Comparison of ENCODE assay signal across 8 cellular contexts in the genomic region with DNA sequence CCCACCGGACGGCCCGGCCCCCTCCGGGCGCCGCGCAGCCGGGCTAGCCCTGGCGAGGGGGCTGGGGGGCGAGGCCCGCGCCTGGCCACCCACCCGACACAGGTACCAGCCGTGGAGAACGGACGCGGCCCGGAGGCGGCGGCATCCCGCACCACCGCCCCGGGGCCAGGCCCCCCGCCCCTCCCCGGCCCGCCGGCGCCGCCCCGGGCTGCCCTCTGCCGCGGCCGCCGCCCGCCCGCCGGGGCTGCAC. TPM values are rescaled to one million over a fixed set of nuclear protein-coding genes. Genes with fewer than 3 reads are reported as not detected.
DNase-seq lines count a peak whose midpoint lies in the region; ATAC-seq and TF ChIP-seq lines count a peak whose summit lies in the region.

No MANE protein-coding gene starts in this region.

- in situ Hi-C loops in astrocyte of the cerebellum (cut with HindIII; ENCODE audit: low sequenced_read_pairs) = no loop called here

- peaks cover 0 to 7% of the 10 kb centered on the region in 2 donors for H3K36me3 Mint-ChIP-seq in naive B cell
- H3K36me3 Mint-ChIP-seq in progenitor cell of endocrine pancreas (ENCODE audit: insufficient read depth) = peaks cover 12% of the 10 kb centered on the region
- peaks cover 59% of the 10 kb centered on the region for H3K36me3 Mint-ChIP-seq in activated CD4-positive, alpha-beta T cell treated with anti-CD3 and anti-CD28 coated beads, Interleukin-2, amount 10 ng/mL, durations not matched to agents 7 days and 5 days (ENCODE audit: low read depth)

- POLR2A ChIA-PET in activated CD4-positive, alpha-beta T cell treated with anti-CD3 and anti-CD28 coated beads, Interleukin-2, amount 10 ng/mL, durations not matched to agents 7 days and 5 days (lab: Charles Lee) = interaction anchor here (0.5 to 1.5 kb wide), 5 partner anchors 57 to 109 kb away, joined by 3 to 8 read pairs (median 5); no protein-coding TSS in a partner anchor

- peak overlapping the region; percentile 80 for H3K4me3 ChIP-seq in astrocyte of the cerebellum (ENCODE audit: low read depth, low read length)

- TF ChIP-seq CTCF in astrocyte of the cerebellum (IDR thresholded peaks at IDR 0.05; ENCODE audit: low read depth, low read length, missing control alignments) = no peak
- TF ChIP-seq CTCF in progenitor cell of endocrine pancreas (IDR thresholded peaks at IDR 0.05; ENCODE audit: unreplicated experiment) = no peak

- CTCF ChIA-PET in activated CD4-positive, alpha-beta T cell treated with anti-CD3 and anti-CD28 coated beads, Interleukin-2, amount 10 ng/mL, durations not matched to agents 7 days and 5 days (lab: Charles Lee) = interaction anchor here (0.7 to 4.5 kb wide), 12 partner anchors 8 to 413 kb away, joined by 3 to 49 read pairs (median 3); no protein-coding TSS in a partner anchor

- H3K27me3 Mint-ChIP-seq in naive B cell = no peaks in the 10 kb centered on the region
- H3K27me3 Mint-ChIP-seq in progenitor cell of endocrine pancreas = no peaks in the 10 kb centered on the region
- H3K27me3 Mint-ChIP-seq in activated CD4-positive, alpha-beta T cell treated with anti-CD3 and anti-CD28 coated beads, Interleukin-2, amount 10 ng/mL, durations not matched to agents 7 days and 5 days = no peaks in the 10 kb centered on the region

- ATAC-seq in GM18517 (IDR thresholded peaks at IDR 0.05; ENCODE audit: unreplicated experiment) = peak; percentile 24
- ATAC-seq in HG02981 (IDR thresholded peaks at IDR 0.05; ENCODE audit: unreplicated experiment) = peak; percentile 17
- ATAC-seq in naive B cell (ENCODE audit: low read depth in 2 of 2) = peak; percentile 16 to 24
- ATAC-seq in GM18907 (IDR thresholded peaks at IDR 0.05; ENCODE audit: unreplicated experiment) = no peak

- peaks cover 60 to 75% (median 65%) of the 10 kb centered on the region in 3 donors for H3K4me1 Mint-ChIP-seq in naive B cell
- H3K4me1 Mint-ChIP-seq in progenitor cell of endocrine pancreas (ENCODE audit: low read depth) = peaks cover 48% of the 10 kb centered on the region
- H3K4me1 Mint-ChIP-seq in activated CD4-positive, alpha-beta T cell treated with anti-CD3 and anti-CD28 coated beads, Interleukin-2, amount 10 ng/mL, durations not matched to agents 7 days and 5 days = peaks cover 55% of the 10 kb centered on the region

- DNase-seq in astrocyte of the cerebellum (ENCODE audit: low read depth) (no peak), naive B cell (no peak), progenitor cell of endocrine pancreas (ENCODE audit: low spot score, unreplicated experiment) (no peak), iPS-NIHi11 (ENCODE audit: low spot score) (no peak)
- no peak for DNase-seq in activated CD4-positive, alpha-beta T cell treated with anti-CD3 and anti-CD28 coated beads, Interleukin-2, amount 10 ng/mL, durations not matched to agents 7 days and 5 days

- H3K9me3 Mint-ChIP-seq in naive B cell (no peaks in the 10 kb centered on the region), progenitor cell of endocrine pancreas (ENCODE audit: low read depth) (peaks cover 5% of the 10 kb centered on the region)
- H3K9me3 Mint-ChIP-seq in activated CD4-positive, alpha-beta T cell treated with anti-CD3 and anti-CD28 coated beads, Interleukin-2, amount 10 ng/mL, durations not matched to agents 7 days and 5 days = no peaks in the 10 kb centered on the region

- peak overlapping the region in 4 of 8 donors; percentile 89 to 97 (median 95) for H3K4me3 Mint-ChIP-seq in naive B cell
- no peak overlapping the region for H3K4me3 Mint-ChIP-seq in progenitor cell of endocrine pancreas (ENCODE audit: low read depth)
- no peak overlapping the region for H3K4me3 Mint-ChIP-seq in activated CD4-positive, alpha-beta T cell treated with anti-CD3 and anti-CD28 coated beads, Interleukin-2, amount 10 ng/mL, durations not matched to agents 7 days and 5 days

- H3K27ac Mint-ChIP-seq in naive B cell (peak overlapping the region in 1 of 6 donors; percentile 93), progenitor cell of endocrine pancreas (no peak overlapping the region)
- H3K27ac Mint-ChIP-seq in activated CD4-positive, alpha-beta T cell treated with anti-CD3 and anti-CD28 coated beads, Interleukin-2, amount 10 ng/mL, durations not matched to agents 7 days and 5 days = no peak overlapping the region

RNA-seq across cellular contexts. Expression of gene SOS1, which starts 0.4 kb away (rescaled TPM):
- 10 to 100 TPM in 5 of 6 donors, 1 to 10 TPM in 1; 6.5 to 21.8 (median 11.5) TPM for polyA plus RNA-seq in naive B cell (ENCODE audit: low read depth in 6 of 6)
- 68.3 and 77.0 TPM in 2 replicates for total RNA-seq in progenitor cell of endocrine pancreas
- 100 to 1,000 TPM; 204 to 209 TPM for total RNA-seq in activated CD4-positive, alpha-beta T cell treated with anti-CD3 and anti-CD28 coated beads, Interleukin-2, amount 10 ng/mL, durations not matched to agents 7 days and 5 days
